Comparison of ENCODE assay signal across 9 cellular contexts in the genomic region with DNA sequence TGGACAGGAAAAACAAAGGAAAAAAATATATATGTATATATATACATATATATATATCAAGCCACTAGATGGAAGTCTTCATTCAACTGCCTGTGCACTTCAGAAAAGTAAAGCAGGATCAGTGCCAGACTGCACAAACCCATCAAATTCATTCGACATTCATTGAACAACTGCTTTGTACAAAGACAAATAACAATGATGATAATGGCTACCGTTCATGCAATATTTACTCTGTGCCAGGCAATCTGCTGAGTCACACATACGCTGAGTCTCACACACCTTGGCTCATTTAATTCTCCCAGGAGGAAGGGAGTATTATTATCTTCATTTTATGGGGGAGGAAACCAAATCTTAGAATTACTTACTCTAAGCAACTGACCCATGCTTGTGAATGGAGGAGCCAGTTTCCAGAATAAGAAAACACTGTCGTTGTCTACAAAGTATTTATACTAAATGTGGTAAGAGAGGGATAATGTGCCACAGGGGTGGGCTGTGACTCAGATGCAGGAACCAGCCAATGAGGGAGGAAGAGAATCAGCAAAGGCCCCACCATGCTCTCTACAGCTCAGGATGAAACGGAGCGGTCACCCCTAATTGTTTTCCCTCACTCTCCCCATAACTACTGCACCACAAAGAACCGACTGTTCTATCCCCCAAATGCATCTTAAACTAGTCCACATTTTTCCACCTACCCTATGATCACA. TPM values are rescaled to one million over a fixed set of nuclear protein-coding genes. Genes with fewer than 3 reads are reported as not detected.
DNase-seq lines count a peak whose midpoint lies in the region; TF ChIP-seq lines count a peak whose summit lies in the region.
"Had no signal": no experiment of that assay in that cellular context is flagged by ENCODE, and none has a peak within 500 bp of the region (broad histone marks: within the 10 kb centered on the region; RNA-seq: fewer than 3 reads in every experiment).

No MANE protein-coding gene starts in this region.

- 0 out of 2 replicates have a peak, but pooled peaks cover 3% of the 10 kb centered on the region for H3K4me1 ChIP-seq in Caco-2
- peaks cover 15% of the 10 kb centered on the region for H3K4me1 ChIP-seq in PC-9 (replicated peaks; ENCODE audit: insufficient read depth)
- H3K4me1 ChIP-seq in right atrium auricular region, result no peaks in the 10 kb centered on the region

- H3K9me3 Mint-ChIP-seq in Caco-2 (ENCODE audit: unreplicated experiment), result no peaks in the 10 kb centered on the region
- H3K9me3 Mint-ChIP-seq in immature natural killer cell, result no peaks in the 10 kb centered on the region

- peak overlapping the region; percentile 41 for H3K4me2 ChIP-seq in PC-9

- TF ChIP-seq CTCF in Caco-2 (IDR thresholded peaks at IDR 0.05; ENCODE audit: insufficient read depth in 1 of 2, low read depth in 1 of 2, low read length in 1 of 2, severe bottlenecking in 1 of 2, unreplicated experiment in 1 of 2) (peak in 1 of 2 experiments; percentile 9), PC-9 (conservative IDR thresholded peaks at IDR 0.05) (peak; percentile 52), right atrium auricular region (IDR thresholded peaks at IDR 0.05) (no peak)

- H3K4me1 Mint-ChIP-seq in Caco-2 (ENCODE audit: low read depth, unreplicated experiment), result peaks cover 13% of the 10 kb centered on the region
- peaks cover 14 to 17% of the 10 kb centered on the region in 2 donors for H3K4me1 Mint-ChIP-seq in immature natural killer cell

- POLR2A ChIA-PET in Caco-2 (lab: Charles Lee), result no interaction called here
- POLR2A ChIA-PET in PC-9 (lab: Charles Lee; ENCODE audit: unreplicated experiment), result no interaction called here

- no peaks in the 10 kb centered on the region for H3K79me2 ChIP-seq in PC-9 (ENCODE audit: low read depth)

- CTCF ChIA-PET in Caco-2 (lab: Charles Lee) (no interaction called here), PC-9 (lab: Charles Lee) (no interaction called here)

- H4K20me1 ChIP-seq in PC-9 (ENCODE audit: insufficient read depth), result no peaks in the 10 kb centered on the region

- DNase-seq in Caco-2 (no peak), HT-29 (ENCODE audit: low spot score) (peak; percentile 40), PC-9 (peak; percentile 41 to 90), iris pigment epithelial cell (ENCODE audit: low read depth) (peak; percentile 37), HK-2 (ENCODE audit: unreplicated experiment) (no peak), immature natural killer cell (no peak), right atrium auricular region (ENCODE audit: low spot score) (no peak)
- DNase-seq in NK-92 treated with Interleukin-12 subunit alpha and Interleukin-12 subunit beta, amount 100 ng/mL, for 24 hours (lab: John Stamatoyannopoulos, UW), result no peak
- DNase-seq: activated T-cell treated with anti-CD3 and anti-CD28 coated beads, Interleukin-2, amount 50 U/mL, for 72 hours had no signal

- no peaks in the 10 kb centered on the region for H3K36me3 ChIP-seq in Caco-2 (ENCODE audit: control insufficient read depth, insufficient read depth, low read length)
- no peaks in the 10 kb centered on the region for H3K36me3 ChIP-seq in PC-9 (ENCODE audit: low read depth)
- H3K36me3 ChIP-seq in right atrium auricular region, result no peaks in the 10 kb centered on the region

- H3K9me2 ChIP-seq in PC-9 (ENCODE audit: insufficient read depth), result no peaks in the 10 kb centered on the region

- H3K27me3 ChIP-seq in Caco-2 (replicated peaks; ENCODE audit: control insufficient read depth, insufficient read depth, low read length) (no peaks in the 10 kb centered on the region), PC-9 (ENCODE audit: insufficient read depth, low read depth) (no peaks in the 10 kb centered on the region), right atrium auricular region (no peaks in the 10 kb centered on the region)

- H3K4me3 ChIP-seq in Caco-2 (ENCODE audit: low read depth, low read length), result no peak overlapping the region
- H3K4me3 ChIP-seq in PC-9, result no peak overlapping the region
- H3K4me3 ChIP-seq in right atrium auricular region, result no peak overlapping the region

- intact Hi-C loops in Caco-2 (cut with micrococcal nuclease; ENCODE audit: unreplicated experiment), result loop anchor here (5.0 kb wide), 1 partner anchor 33 kb away; no protein-coding TSS in a partner anchor
- intact Hi-C loops in PC-9 (cut with micrococcal nuclease; ENCODE audit: unreplicated experiment), result loop anchor here (1.0 to 5.0 kb wide), 3 partner anchors 126 to 218 kb away; a partner anchor contains a TSS

- H3K4me3 Mint-ChIP-seq in Caco-2 (ENCODE audit: unreplicated experiment) (no peak overlapping the region), immature natural killer cell (no peak overlapping the region)

- no peak overlapping the region; the same call in 1 of the 2 replicates for H2AFZ ChIP-seq in PC-9

- H3K27ac ChIP-seq in PC-9 (peak overlapping the region; percentile 76), right atrium auricular region (no peak overlapping the region)

- BruUV-seq in Caco-2 (replicated peaks; lab: Mats Ljungman, UMichigan) (no TSS peak), PC-9 (replicated peaks; lab: Mats Ljungman, UMichigan) (no TSS peak)

- H3K27ac Mint-ChIP-seq in Caco-2 (ENCODE audit: unreplicated experiment), result peak overlapping the region; percentile 1
- H3K27ac Mint-ChIP-seq in immature natural killer cell, result no peak overlapping the region

- no peaks in the 10 kb centered on the region for H3K9me3 ChIP-seq in Caco-2
- H3K9me3 ChIP-seq in PC-9 (ENCODE audit: insufficient read depth, low read depth), result no peaks in the 10 kb centered on the region
- no peaks in the 10 kb centered on the region for H3K9me3 ChIP-seq in right atrium auricular region

- H3F3A ChIP-seq in PC-9 (ENCODE audit: insufficient read depth, low read depth), result peaks cover 4% of the 10 kb centered on the region; the same call in 1 of the 2 replicates

- no peaks in the 10 kb centered on the region for H3K36me3 Mint-ChIP-seq in Caco-2 (ENCODE audit: insufficient read depth, unreplicated experiment)
- peaks cover 0 to 5% (median 0%) of the 10 kb centered on the region in 3 donors for H3K36me3 Mint-ChIP-seq in immature natural killer cell

- H3K27me3 Mint-ChIP-seq in Caco-2 (ENCODE audit: insufficient read depth, unreplicated experiment) (no peaks in the 10 kb centered on the region), immature natural killer cell (ENCODE audit: low read depth in 3 of 3) (peaks cover 2% of the 10 kb centered on the region in 3 donors)

RNA-seq across cellular contexts. Expression of a gene that starts 44.4 kb away (rescaled TPM):
- total RNA-seq in Caco-2 (2022) (not detected in 2 replicates), PC-9 (2021) (not detected in 2 replicates), right atrium auricular region (not detected)
- total RNA-seq in HT-29 (2014; rRNA removed; shearing (Covaris generic)), result not detected in 2 replicates
- under 1 TPM in 1 of 3 donors, not detected in 2; 0.83 TPM for polyA plus RNA-seq in immature natural killer cell
- total RNA-seq: activated T-cell treated with anti-CD3 and anti-CD28 coated beads, Interleukin-2, amount 50 U/mL, for 72 hours had no signal

Comparison
In these comparisons a context has a peak if more than half of its experiments do, and no peak if none do; other contexts are left out.
1. DNase-seq: peak in HT-29 (single experiment), PC-9 (2 of 2) and iris pigment epithelial cell (single experiment); none in Caco-2 (0 of 2), HK-2 (single experiment), NK-92 treated with Interleukin-12 subunit alpha and Interleukin-12 subunit beta, amount 100 ng/mL, for 24 hours (single experiment), immature natural killer cell (0 of 3) and right atrium auricular region (single experiment).